In genomic region chr5:18975624-18976023, GRCh38 we compare ENCODE assay signal across 36 cellular contexts.
"Had no signal": no experiment of that assay in that cellular context is flagged by ENCODE, and none has a peak within 500 bp of the region (broad histone marks: within the 10 kb centered on the region; RNA-seq: fewer than 3 reads in every experiment).

No MANE protein-coding gene starts in this region.

- H3K4me1 ChIP-seq: ascending aorta, Peyer's patch had no signal

- H3K27ac ChIP-seq: ascending aorta, cardiac muscle cell, Peyer's patch, VCaP had no signal

- H3K27me3 Mint-ChIP-seq: activated B cell treated with CpG ODN at 0.5 μM for 24 hours; activated CD4-positive, alpha-beta memory T cell treated with anti-CD3 and anti-CD28 coated beads, Interleukin-2, amount 10 ng/mL, durations not matched to agents 7 days and 5 days; activated naive CD8-positive, alpha-beta T cell treated with anti-CD3 and anti-CD28 coated beads for 36 hours; activated T-helper 17 cell treated with anti-CD3 and anti-CD28 coated beads, Interleukin-2, amount 50 U/mL, for 72 hours had no signal

- ATAC-seq: activated T-cell treated with anti-CD3 and anti-CD28 coated beads, Interleukin-2, amount 50 U/mL, for 72 hours; activated T-helper 17 cell treated with anti-CD3 and anti-CD28 coated beads, Interleukin-2, amount 50 U/mL, for 72 hours; PC-3; SK-N-SH treated with all-trans-retinoic acid at 6 μM for 48 hours had no signal

- DNase-seq: activated B cell treated with CpG ODN at 0.5 μM for 24 hours; activated CD4-positive, alpha-beta memory T cell treated with anti-CD3 and anti-CD28 coated beads, Interleukin-2, amount 10 ng/mL, durations not matched to agents 7 days and 5 days; activated CD4-positive, alpha-beta T cell treated with anti-CD3 and anti-CD28 coated beads for 1 hour; activated CD4-positive, alpha-beta T cell treated with anti-CD3 and anti-CD28 coated beads for 48 hours; activated effector memory CD4-positive, alpha-beta T cell treated with anti-CD3 and anti-CD28 coated beads, Interleukin-2, amount 50 U/mL, for 16 hours; activated naive CD4-positive, alpha-beta T cell; activated naive CD4-positive, alpha-beta T cell treated with anti-CD3 and anti-CD28 coated beads, Interleukin-2, amount 50 U/mL, for 16 hours; activated naive CD8-positive, alpha-beta T cell treated with anti-CD3 and anti-CD28 coated beads for 36 hours; activated T-cell treated with anti-CD3 and anti-CD28 coated beads, Interleukin-2, amount 50 U/mL, for 1 hour; activated T-cell treated with anti-CD3 and anti-CD28 coated beads, Interleukin-2, amount 50 U/mL, for 72 hours; amniotic stem cell; Kasumi-1; KBM-7; NCI-H1092 treated with DMSO at 0.1 percent for 48 hours; NCI-H1417; NCI-H146; NCI-H187; NCI-H2029 treated with DMSO at 0.1 percent for 48 hours; NCI-H2107; NCI-H226; NCI-H446 treated with DMSO at 0.1 percent for 48 hours; NCI-H524; NCI-H69; NCI-H82; PC-3; Peyer's patch; RPMI8226; SIG-M5; T-helper 1 cell; T-helper 2 cell; T-helper 9 cell had no signal

- H3K9me3 Mint-ChIP-seq: activated B cell treated with CpG ODN at 0.5 μM for 24 hours; activated CD4-positive, alpha-beta memory T cell treated with anti-CD3 and anti-CD28 coated beads, Interleukin-2, amount 10 ng/mL, durations not matched to agents 7 days and 5 days; activated T-helper 17 cell treated with anti-CD3 and anti-CD28 coated beads, Interleukin-2, amount 50 U/mL, for 72 hours had no signal

- H3K4me3 ChIP-seq: ascending aorta, cardiac muscle cell, Peyer's patch had no signal

- H3K27me3 ChIP-seq: ascending aorta, cardiac muscle cell, Peyer's patch had no signal

- H3K36me3 ChIP-seq: ascending aorta, cardiac muscle cell, Peyer's patch had no signal

- H3K27ac Mint-ChIP-seq: activated B cell treated with CpG ODN at 0.5 μM for 24 hours; activated CD4-positive, alpha-beta memory T cell treated with anti-CD3 and anti-CD28 coated beads, Interleukin-2, amount 10 ng/mL, durations not matched to agents 7 days and 5 days; activated naive CD8-positive, alpha-beta T cell treated with anti-CD3 and anti-CD28 coated beads for 36 hours; activated T-cell treated with anti-CD3 and anti-CD28 coated beads, Interleukin-2, amount 50 U/mL, for 72 hours; activated T-helper 17 cell treated with anti-CD3 and anti-CD28 coated beads, Interleukin-2, amount 50 U/mL, for 72 hours had no signal

- H3K4me1 Mint-ChIP-seq: activated B cell treated with CpG ODN at 0.5 μM for 24 hours; activated CD4-positive, alpha-beta memory T cell treated with anti-CD3 and anti-CD28 coated beads, Interleukin-2, amount 10 ng/mL, durations not matched to agents 7 days and 5 days; activated naive CD8-positive, alpha-beta T cell treated with anti-CD3 and anti-CD28 coated beads for 36 hours; activated T-helper 17 cell treated with anti-CD3 and anti-CD28 coated beads, Interleukin-2, amount 50 U/mL, for 72 hours had no signal

- H3K36me3 Mint-ChIP-seq: activated naive CD8-positive, alpha-beta T cell treated with anti-CD3 and anti-CD28 coated beads for 36 hours had no signal

- H3K4me3 Mint-ChIP-seq: activated B cell treated with CpG ODN at 0.5 μM for 24 hours; activated CD4-positive, alpha-beta memory T cell treated with anti-CD3 and anti-CD28 coated beads, Interleukin-2, amount 10 ng/mL, durations not matched to agents 7 days and 5 days; activated naive CD8-positive, alpha-beta T cell treated with anti-CD3 and anti-CD28 coated beads for 36 hours; activated T-cell treated with anti-CD3 and anti-CD28 coated beads, Interleukin-2, amount 50 U/mL, for 72 hours; activated T-helper 17 cell treated with anti-CD3 and anti-CD28 coated beads, Interleukin-2, amount 50 U/mL, for 72 hours had no signal
